Comparison of ENCODE assay signal across 8 cellular contexts in genomic region chr21:42495765-42496119, GRCh38. TPM values are rescaled to one million over a fixed set of nuclear protein-coding genes. Genes with fewer than 3 reads are reported as not detected.
DNase-seq lines count a peak whose midpoint lies in the region; ATAC-seq and TF ChIP-seq lines count a peak whose summit lies in the region.

No MANE protein-coding gene starts in this region.

- peak; percentile 10 for ATAC-seq in HG03097 (IDR thresholded peaks at IDR 0.05; ENCODE audit: low FRiP score, unreplicated experiment)

- no peaks in the 10 kb centered on the region for H3K9me3 Mint-ChIP-seq in activated CD4-positive, alpha-beta memory T cell treated with anti-CD3 and anti-CD28 coated beads for 36 hours

- H3K36me3 Mint-ChIP-seq in activated CD4-positive, alpha-beta memory T cell treated with anti-CD3 and anti-CD28 coated beads for 36 hours = no peaks in the 10 kb centered on the region

- H3K27me3 ChIP-seq in hepatocyte = no peaks in the 10 kb centered on the region

- peaks cover 18% of the 10 kb centered on the region for H3K4me1 ChIP-seq in hepatocyte (ENCODE audit: insufficient read depth)

- H3K36me3 ChIP-seq in hepatocyte (replicated peaks; ENCODE audit: insufficient read depth, low read depth) = no peaks in the 10 kb centered on the region

- H3K27ac Mint-ChIP-seq in activated CD4-positive, alpha-beta memory T cell treated with anti-CD3 and anti-CD28 coated beads for 36 hours = peak overlapping the region; percentile 67

- peak overlapping the region; percentile 13 for H2AFZ ChIP-seq in hepatocyte

- intact Hi-C loops in activated CD4-positive, alpha-beta memory T cell treated with anti-CD3 and anti-CD28 coated beads for 36 hours (cut with micrococcal nuclease) = loop anchor here (1.0 to 2.0 kb wide), 4 partner anchors 19 to 479 kb away; partner anchors contain the start of gene PKNOX1

- H3K9me3 ChIP-seq in hepatocyte (ENCODE audit: low read depth) = no peaks in the 10 kb centered on the region

- H3K27me3 Mint-ChIP-seq in activated CD4-positive, alpha-beta memory T cell treated with anti-CD3 and anti-CD28 coated beads for 36 hours = peaks cover 1% of the 10 kb centered on the region

- WGBS in hepatocyte (ENCODE audit: low lambda C conversion rate, missing lambda C conversion rate) = 9% methylated on average over 16 of the region's 18 CpGs

- peaks cover 21% of the 10 kb centered on the region for H3K4me1 Mint-ChIP-seq in activated CD4-positive, alpha-beta memory T cell treated with anti-CD3 and anti-CD28 coated beads for 36 hours (ENCODE audit: low read depth)

- H3K9me2 ChIP-seq in hepatocyte (replicated peaks; ENCODE audit: insufficient read depth) = no peaks in the 10 kb centered on the region

- H3K4me2 ChIP-seq in hepatocyte = peak overlapping the region; percentile 78

- DNase-seq in NCI-H146 (lab: John Stamatoyannopoulos, UW) (peak; percentile 44), NCI-H146 treated with DMSO at 0.1 percent for 48 hours (lab: John Stamatoyannopoulos, UW; ENCODE audit: unreplicated experiment) (no peak), hepatocyte (ENCODE audit: low spot score) (peak; percentile 70), NCI-H1048 (lab: John Stamatoyannopoulos, UW) (no peak), inferior parietal cortex (ENCODE audit: extremely low spot score) (no peak)
- no peak for DNase-seq in activated CD4-positive, alpha-beta memory T cell treated with anti-CD3 and anti-CD28 coated beads for 36 hours

- H3K4me3 Mint-ChIP-seq in activated CD4-positive, alpha-beta memory T cell treated with anti-CD3 and anti-CD28 coated beads for 36 hours = peak overlapping the region; percentile 90

- no peak for TF ChIP-seq CTCF in hepatocyte (IDR thresholded peaks at IDR 0.05; ENCODE audit: poor library complexity)

- H3K79me2 ChIP-seq in hepatocyte = no peaks in the 10 kb centered on the region

- POLR2A ChIA-PET in activated CD4-positive, alpha-beta memory T cell treated with anti-CD3 and anti-CD28 coated beads for 36 hours (lab: Charles Lee) = interaction anchor here (0.9 to 2.4 kb wide), 2 partner anchors 18 to 32 kb away, joined by 3 to 6 read pairs; partner anchors contain the start of gene SLC37A1

- no peaks in the 10 kb centered on the region for H4K20me1 ChIP-seq in hepatocyte (ENCODE audit: insufficient read depth, poor library complexity, severe bottlenecking)

- H3K27ac ChIP-seq in hepatocyte = peak overlapping the region; percentile 57
- H3K27ac ChIP-seq in skin epidermis = peak overlapping the region in 10 of 21 experiments; percentile 5 to 83 (median 58)

- H3K4me3 ChIP-seq in hepatocyte (peak overlapping the region; percentile 4), skin epidermis (peak overlapping the region; percentile 45 to 67 (median 53))

- CTCF ChIA-PET in activated CD4-positive, alpha-beta memory T cell treated with anti-CD3 and anti-CD28 coated beads for 36 hours (lab: Charles Lee) = interaction anchor here (1.1 kb wide), 2 partner anchors 115 to 186 kb away, joined by 3 read pairs; no protein-coding TSS in a partner anchor

RNA-seq across cellular contexts. Expression of gene RSPH1, which starts 0.3 kb away (rescaled TPM):
- total RNA-seq in activated CD4-positive, alpha-beta memory T cell treated with anti-CD3 and anti-CD28 coated beads for 36 hours = under 1 TPM; 0.38 to 0.53 TPM
- 0.60 and 1.3 TPM in 2 replicates for total RNA-seq in hepatocyte
- polyA plus RNA-seq in hepatocyte = 1.8 and 3.0 TPM in 2 replicates

RNA-seq across cellular contexts. Expression of gene SLC37A1, which starts 17.9 kb away (rescaled TPM):
- 10 to 100 TPM; 21.1 to 21.2 TPM for total RNA-seq in activated CD4-positive, alpha-beta memory T cell treated with anti-CD3 and anti-CD28 coated beads for 36 hours
- total RNA-seq in hepatocyte = 13.1 and 17.9 TPM in 2 replicates
- 18.5 and 26.9 TPM in 2 replicates for polyA plus RNA-seq in hepatocyte

Comparison
In these comparisons a context has a peak if more than half of its experiments do, and no peak if none do; other contexts are left out.
1. DNase-seq: peak in NCI-H146 (single experiment) and hepatocyte (single experiment); none in NCI-H146 treated with DMSO at 0.1 percent for 48 hours (single experiment), activated CD4-positive, alpha-beta memory T cell treated with anti-CD3 and anti-CD28 coated beads for 36 hours (single experiment), NCI-H1048 (single experiment) and inferior parietal cortex (single experiment).